1 cellular context compared by ENCODE assay signal in genomic region chr7:44972562-44972961, GRCh38.
TF ChIP-seq lines count a peak whose summit lies in the region.

No MANE protein-coding gene starts in this region.

TF ChIP-seq in HepG2, 621 proteins besides CTCF, POLR2A, EP300 and RAD21:
- TF ChIP-seq ZNF230 (CRISPR knock-in tag; IDR thresholded peaks at IDR 0.05) (0 out of 2 replicates have a peak, but pooled peaks have one; percentile 15), ZNF619 (CRISPR knock-in tag; IDR thresholded peaks at IDR 0.05) (peak; percentile 27; the same call in 1 of the 2 replicates), CREB3 (CRISPR knock-in tag; IDR thresholded peaks at IDR 0.05) (no peak), POLR2AphosphoS2 (IDR thresholded peaks at IDR 0.05; ENCODE audit: low read depth, low read length) (no peak), SOX6 (IDR thresholded peaks at IDR 0.05) (no peak), SOX6 (CRISPR knock-in tag; IDR thresholded peaks at IDR 0.05) (0 out of 2 replicates have a peak, but pooled peaks have one; percentile 6)
TF ChIP-seq in HepG2: peak in this region for 3.
